30 cellular contexts compared by ENCODE assay signal in the genomic region with DNA sequence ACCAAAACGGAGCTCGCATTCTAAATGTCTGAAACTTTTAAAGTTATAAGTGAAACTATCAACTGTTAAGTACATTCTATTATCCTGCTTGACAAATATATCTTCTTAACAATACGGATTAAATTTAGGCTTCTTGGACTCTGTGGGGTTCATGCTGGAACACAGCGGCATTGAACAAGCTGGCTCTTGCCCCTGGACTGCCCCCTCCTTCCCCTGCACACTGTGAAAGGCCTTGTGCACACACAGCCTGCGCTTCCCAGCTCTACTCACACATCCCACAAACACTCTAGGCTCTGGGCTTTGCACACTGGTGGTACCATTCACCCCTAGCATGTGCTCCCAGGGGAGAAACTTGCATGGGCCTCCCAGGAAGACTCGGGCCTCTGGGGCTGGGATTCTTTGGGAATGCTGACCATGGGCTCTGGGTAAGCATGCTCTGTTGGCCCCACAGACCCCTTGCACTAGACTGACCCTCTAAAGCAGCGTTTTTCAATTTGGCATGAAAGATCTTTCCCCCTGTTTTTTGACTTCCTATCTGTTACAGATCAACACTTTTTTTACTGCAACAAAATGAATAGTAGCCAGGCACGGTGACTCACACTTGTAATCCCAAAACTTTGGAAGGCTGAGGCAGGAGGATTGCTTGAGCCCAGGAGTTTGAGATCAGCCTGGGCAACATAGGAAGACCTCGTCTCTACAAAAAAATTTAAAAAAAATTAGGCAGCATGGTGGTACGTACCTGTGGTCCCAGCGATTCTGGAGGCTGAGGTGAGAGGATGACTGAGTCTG.
DNase-seq lines count a peak whose midpoint lies in the region; ATAC-seq, FAIRE-seq and TF ChIP-seq lines count a peak whose summit lies in the region.
"Had no signal": no experiment of that assay in that cellular context is flagged by ENCODE, and none has a peak within 500 bp of the region (broad histone marks: within the 10 kb centered on the region; RNA-seq: fewer than 3 reads in every experiment).

No MANE protein-coding gene starts in this region.

- intact Hi-C loops in activated naive CD4-positive, alpha-beta T cell treated with anti-CD3 and anti-CD28 coated beads for 36 hours (cut with micrococcal nuclease): no loop called here

- peak overlapping the region; percentile 76 for H3K27ac Mint-ChIP-seq in neural progenitor cell
- H3K27ac Mint-ChIP-seq in activated naive CD4-positive, alpha-beta T cell treated with anti-CD3 and anti-CD28 coated beads for 36 hours: no peak overlapping the region
- H3K27ac Mint-ChIP-seq: naive B cell; stimulated activated memory B cell treated with anti-CD40 and anti-IgM and Interleukin-4, amounts not matched to agents 10 μg/mL and 1 μg/mL and 100 μg/mL, for 72 hours had no signal

- H3K4me1 ChIP-seq in RWPE2 (ENCODE audit: insufficient read depth, poor library complexity, severe bottlenecking) (peaks cover 29% of the 10 kb centered on the region), neural progenitor cell (no peaks in the 10 kb centered on the region), right atrium auricular region (no peaks in the 10 kb centered on the region)
- H3K4me1 ChIP-seq: body of pancreas had no signal

- no peaks in the 10 kb centered on the region for H3F3A ChIP-seq in neural progenitor cell (ENCODE audit: low read depth)

- H3K27me3 ChIP-seq in RWPE2 (ENCODE audit: insufficient read depth, poor library complexity, severe bottlenecking) (no peaks in the 10 kb centered on the region), neural progenitor cell (no peaks in the 10 kb centered on the region), right atrium auricular region (no peaks in the 10 kb centered on the region)
- H3K27me3 ChIP-seq: body of pancreas, Peyer's patch, SJCRH30, transverse colon had no signal

- H3K27ac ChIP-seq in RWPE2 (ENCODE audit: poor library complexity, severe bottlenecking) (no peak overlapping the region), neural progenitor cell (no peak overlapping the region), right atrium auricular region (no peak overlapping the region)
- H3K27ac ChIP-seq: body of pancreas, heart left ventricle, Peyer's patch, SJCRH30, transverse colon had no signal

- no peak overlapping the region for H2AFZ ChIP-seq in neural progenitor cell (replicated peaks)

- H3K4me2 ChIP-seq in neural progenitor cell: no peak overlapping the region

- CTCF ChIA-PET in activated naive CD4-positive, alpha-beta T cell treated with anti-CD3 and anti-CD28 coated beads for 36 hours (lab: Charles Lee): no interaction called here

- H3K27me3 Mint-ChIP-seq in neural progenitor cell (ENCODE audit: insufficient read depth, low read depth): peaks cover 2% of the 10 kb centered on the region
- H3K27me3 Mint-ChIP-seq in activated naive CD4-positive, alpha-beta T cell treated with anti-CD3 and anti-CD28 coated beads for 36 hours (ENCODE audit: low read depth): peaks cover 22% of the 10 kb centered on the region
- H3K27me3 Mint-ChIP-seq: stimulated activated memory B cell treated with anti-CD40 and anti-IgM and Interleukin-4, amounts not matched to agents 10 μg/mL and 1 μg/mL and 100 μg/mL, for 72 hours had no signal

- H3K79me2 ChIP-seq in neural progenitor cell (ENCODE audit: low read depth): no peaks in the 10 kb centered on the region

- TF ChIP-seq CTCF in RWPE2 (IDR thresholded peaks at IDR 0.05; ENCODE audit: poor library complexity, severe bottlenecking): no peak
- no peak for TF ChIP-seq CTCF in epithelial cell of esophagus (IDR thresholded peaks at IDR 0.05; ENCODE audit: insufficient read depth, low read depth, low read length, missing control alignments)
- no peak for TF ChIP-seq CTCF in neural progenitor cell (IDR thresholded peaks at IDR 0.05)
- no peak for TF ChIP-seq CTCF in right atrium auricular region (IDR thresholded peaks at IDR 0.05)

- H3K9me3 ChIP-seq in RWPE2 (ENCODE audit: severe bottlenecking): no peaks in the 10 kb centered on the region
- H3K9me3 ChIP-seq in neural progenitor cell (ENCODE audit: low read depth): no peaks in the 10 kb centered on the region
- H3K9me3 ChIP-seq in right atrium auricular region: no peaks in the 10 kb centered on the region
- H3K9me3 ChIP-seq: body of pancreas, heart left ventricle, Peyer's patch, SJCRH30, transverse colon had no signal

- no peaks in the 10 kb centered on the region for H3K36me3 Mint-ChIP-seq in neural progenitor cell
- no peaks in the 10 kb centered on the region for H3K36me3 Mint-ChIP-seq in activated naive CD4-positive, alpha-beta T cell treated with anti-CD3 and anti-CD28 coated beads for 36 hours (ENCODE audit: low read depth)
- H3K36me3 Mint-ChIP-seq: naive B cell; stimulated activated memory B cell treated with anti-CD40 and anti-IgM and Interleukin-4, amounts not matched to agents 10 μg/mL and 1 μg/mL and 100 μg/mL, for 72 hours had no signal

- DNase-seq in H54 (ENCODE audit: insufficient read length, low spot score) (no peak), RWPE2 (ENCODE audit: low spot score) (no peak), epithelial cell of esophagus (ENCODE audit: low read depth) (peak; percentile 61), neural progenitor cell (ENCODE audit: low spot score) (no peak), right atrium auricular region (ENCODE audit: low spot score) (no peak)
- DNase-seq in stimulated activated CD4-positive, alpha-beta T cell treated with anti-CD3 and anti-CD28 coated beads, Interleukin-4, amount 100 ng/mL, for 4 hours: no peak
- no peak for DNase-seq in stimulated activated CD4-positive, alpha-beta T cell treated with anti-CD3 and anti-CD28 coated beads, Interleukin-4, amount 100 ng/mL, for 1 hour
- no peak for DNase-seq in activated naive CD4-positive, alpha-beta T cell treated with anti-CD3 and anti-CD28 coated beads for 36 hours
- DNase-seq: ACHN; activated CD4-positive, alpha-beta T cell treated with anti-CD3 and anti-CD28 coated beads, Interleukin-2, amount 50 U/mL, for 4 hours; activated gamma-delta T cell treated with Interleukin-2 at 50 U/mL for 16 hours; activated T-cell treated with anti-CD3 and anti-CD28 coated beads, Interleukin-2, amount 50 U/mL, for 48 hours; body of pancreas; DMS 273 treated with DMSO at 0.1 percent for 48 hours; foreskin melanocyte; heart left ventricle; islet precursor cell; midbrain; naive B cell; NCI-H1092; NCI-H1694; NCI-H748 treated with DMSO at 0.1 percent for 48 hours; Peyer's patch; SJCRH30; stimulated activated CD4-positive, alpha-beta T cell treated with anti-CD3 and anti-CD28 coated beads, Interleukin-15, amount 100 ng/mL, for 24 hours; transverse colon had no signal

- FAIRE-seq in H54 (lab: Jason Lieb, UNC): peak; percentile 75
- FAIRE-seq: endothelial cell of umbilical vein, GM12891 had no signal

- H3K4me1 Mint-ChIP-seq in neural progenitor cell: peaks cover 11% of the 10 kb centered on the region
- peaks cover 2% of the 10 kb centered on the region for H3K4me1 Mint-ChIP-seq in activated naive CD4-positive, alpha-beta T cell treated with anti-CD3 and anti-CD28 coated beads for 36 hours (ENCODE audit: low read depth)
- H3K4me1 Mint-ChIP-seq: naive B cell; stimulated activated memory B cell treated with anti-CD40 and anti-IgM and Interleukin-4, amounts not matched to agents 10 μg/mL and 1 μg/mL and 100 μg/mL, for 72 hours had no signal

- H3K9me3 Mint-ChIP-seq in neural progenitor cell: no peaks in the 10 kb centered on the region
- no peaks in the 10 kb centered on the region for H3K9me3 Mint-ChIP-seq in activated naive CD4-positive, alpha-beta T cell treated with anti-CD3 and anti-CD28 coated beads for 36 hours
- H3K9me3 Mint-ChIP-seq: naive B cell; stimulated activated memory B cell treated with anti-CD40 and anti-IgM and Interleukin-4, amounts not matched to agents 10 μg/mL and 1 μg/mL and 100 μg/mL, for 72 hours had no signal

- H3K4me3 ChIP-seq in RWPE2 (ENCODE audit: severe bottlenecking): no peak overlapping the region
- H3K4me3 ChIP-seq in epithelial cell of esophagus (ENCODE audit: low read length): no peak overlapping the region
- no peak overlapping the region for H3K4me3 ChIP-seq in neural progenitor cell
- no peak overlapping the region for H3K4me3 ChIP-seq in right atrium auricular region
- H3K4me3 ChIP-seq: body of pancreas, heart left ventricle, Peyer's patch, SJCRH30, transverse colon had no signal

- H3K9ac ChIP-seq in neural progenitor cell: no peak overlapping the region

- H4K20me1 ChIP-seq in neural progenitor cell (ENCODE audit: low read depth): no peaks in the 10 kb centered on the region

- no peak overlapping the region for H3K4me3 Mint-ChIP-seq in neural progenitor cell
- H3K4me3 Mint-ChIP-seq in activated naive CD4-positive, alpha-beta T cell treated with anti-CD3 and anti-CD28 coated beads for 36 hours: no peak overlapping the region
- H3K4me3 Mint-ChIP-seq: naive B cell; stimulated activated memory B cell treated with anti-CD40 and anti-IgM and Interleukin-4, amounts not matched to agents 10 μg/mL and 1 μg/mL and 100 μg/mL, for 72 hours had no signal

- 0 out of 3 replicates have a peak, but pooled peaks have one; percentile 21 for ATAC-seq in RWPE2 (ENCODE audit: low read depth)
- ATAC-seq: body of pancreas; HCT116; heart left ventricle; stimulated activated memory B cell treated with anti-CD40 and anti-IgM and Interleukin-4, amounts not matched to agents 10 μg/mL and 1 μg/mL and 100 μg/mL, for 72 hours had no signal

- no peak for TF ChIP-seq POLR2A in H54 (IDR thresholded peaks at IDR 0.05; ENCODE audit: low read depth, low read length)

- H3K36me3 ChIP-seq in RWPE2 (ENCODE audit: low read depth): no peaks in the 10 kb centered on the region
- H3K36me3 ChIP-seq in neural progenitor cell: no peaks in the 10 kb centered on the region
- H3K36me3 ChIP-seq in right atrium auricular region: no peaks in the 10 kb centered on the region
- H3K36me3 ChIP-seq: heart left ventricle, Peyer's patch, SJCRH30, transverse colon had no signal
